In the genomic region with DNA sequence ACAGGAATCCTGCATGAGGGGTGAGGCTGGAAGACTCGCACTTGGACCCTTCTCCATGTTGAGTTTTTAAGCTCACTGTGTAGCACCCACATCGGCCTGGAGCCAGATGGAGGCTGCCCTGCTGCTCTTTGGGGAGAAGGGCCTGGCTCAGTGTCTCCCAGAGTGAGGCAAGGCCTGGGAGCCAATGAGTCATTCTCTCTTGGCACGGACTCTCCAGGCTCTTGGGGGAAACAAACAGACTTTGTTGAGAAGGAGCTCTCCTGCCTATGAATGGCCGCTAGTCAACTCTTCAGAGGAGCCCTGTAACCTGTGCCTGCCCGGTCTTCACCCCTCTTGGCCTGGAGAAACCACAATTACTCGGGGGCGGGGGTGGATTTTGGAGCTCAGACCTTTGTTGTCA, we compare ENCODE assay signal across 11 cellular contexts. TPM values are rescaled to one million over a fixed set of nuclear protein-coding genes. Genes with fewer than 3 reads are reported as not detected.
DNase-seq lines count a peak whose midpoint lies in the region; ATAC-seq and TF ChIP-seq lines count a peak whose summit lies in the region.
"Had no signal": no experiment of that assay in that cellular context is flagged by ENCODE, and none has a peak within 500 bp of the region (broad histone marks: within the 10 kb centered on the region; RNA-seq: fewer than 3 reads in every experiment).

No MANE protein-coding gene starts in this region.

- in situ Hi-C loops in SK-MEL-5 (cut with HindIII; ENCODE audit: low pct_unique_long_range_greater_than_20kb, low sequenced_read_pairs) = no loop called here

- ATAC-seq in HG02870 (IDR thresholded peaks at IDR 0.05; ENCODE audit: unreplicated experiment) (no peak), GM21423 (IDR thresholded peaks at IDR 0.05; ENCODE audit: unreplicated experiment) (no peak)

- H3K4me3 ChIP-seq in fibroblast of villous mesenchyme (ENCODE audit: low read depth, low read length) = no peak overlapping the region
- H3K4me3 ChIP-seq: cardiac muscle cell had no signal

- TF ChIP-seq CTCF in fibroblast of villous mesenchyme (IDR thresholded peaks at IDR 0.05; ENCODE audit: insufficient read depth, low read depth, low read length) = no peak

- DNase-seq in A172 (ENCODE audit: low spot score) = peak; percentile 55
- peak; percentile 93 for DNase-seq in SK-MEL-5 (ENCODE audit: low read depth, low spot score)
- DNase-seq in fibroblast of villous mesenchyme (ENCODE audit: low read depth) = peak; percentile 55
- DNase-seq in myocyte (ENCODE audit: low read depth) = peak; percentile 44
- DNase-seq in NCI-H2081 treated with DMSO at 0.1 percent for 48 hours (lab: John Stamatoyannopoulos, UW) = no peak
- DNase-seq in stimulated activated CD4-positive, alpha-beta T cell treated with anti-CD3 and anti-CD28 coated beads, Interleukin-1b, Interleukin-23, amount 100 ng/mL, for 48 hours = no peak
- DNase-seq: activated CD4-positive, alpha-beta T cell treated with anti-CD3 and anti-CD28 coated beads, Interleukin-2, amount 50 U/mL, for 48 hours; SIG-M5 had no signal

RNA-seq across cellular contexts. Expression of a gene that starts 50.8 kb away (rescaled TPM):
- 0.12 TPM in 1 of 2 replicates, not detected in the other for total RNA-seq in A172 (2014; rRNA removed; shearing (Covaris generic))
- 10.0 and 10.2 TPM in 2 replicates for total RNA-seq in SK-MEL-5 (2014; rRNA removed; shearing (Covaris generic))
- 27.1 and 29.4 TPM in 2 replicates for polyA plus RNA-seq in SK-MEL-5 (2015; cell fraction: cytosol; rRNA removed)
- polyA plus RNA-seq in SK-MEL-5 (2015; cell fraction: nucleus; rRNA removed) = 15.4 and 18.6 TPM in 2 replicates
- 0.86 and 3.5 TPM in 2 replicates for total RNA-seq in fibroblast of villous mesenchyme
- total RNA-seq in myocyte = 24.5 and 28.6 TPM in 2 replicates
- polyA plus RNA-seq in myocyte (2012) = 9.7 TPM

Comparison
In these comparisons a context has a peak if more than half of its experiments do, and no peak if none do; other contexts are left out.
1. DNase-seq: peak in A172 (single experiment), SK-MEL-5 (single experiment), fibroblast of villous mesenchyme (single experiment) and myocyte (single experiment); none in NCI-H2081 treated with DMSO at 0.1 percent for 48 hours (single experiment) and stimulated activated CD4-positive, alpha-beta T cell treated with anti-CD3 and anti-CD28 coated beads, Interleukin-1b, Interleukin-23, amount 100 ng/mL, for 48 hours (single experiment).